Comparison of ENCODE assay signal across 9 cellular contexts in genomic region chr16:87435399-87436224, GRCh38. TPM values are rescaled to one million over a fixed set of nuclear protein-coding genes. Genes with fewer than 3 reads are reported as not detected.
DNase-seq lines count a peak whose midpoint lies in the region; ATAC-seq and TF ChIP-seq lines count a peak whose summit lies in the region.
"Had no signal": no experiment of that assay in that cellular context is flagged by ENCODE, and none has a peak within 500 bp of the region (broad histone marks: within the 10 kb centered on the region; RNA-seq: fewer than 3 reads in every experiment).

No MANE protein-coding gene starts in this region.

- peak; percentile 59 for ATAC-seq in activated T-helper 17 cell treated with anti-CD3 and anti-CD28 coated beads, Interleukin-2, amount 50 U/mL, for 72 hours (replicated peaks)
- ATAC-seq in foreskin keratinocyte (peak; percentile 61), GM21786 (IDR thresholded peaks at IDR 0.05; ENCODE audit: unreplicated experiment) (no peak), GM21619 (IDR thresholded peaks at IDR 0.05; ENCODE audit: unreplicated experiment) (no peak), HG03159 (IDR thresholded peaks at IDR 0.05; ENCODE audit: unreplicated experiment) (no peak), GM19397 (IDR thresholded peaks at IDR 0.05; ENCODE audit: unreplicated experiment) (no peak)

- H3K4me2 ChIP-seq in parathyroid adenoma (ENCODE audit: low read length), result peak overlapping the region; percentile 1

- H3K9ac ChIP-seq in parathyroid adenoma, result no peak overlapping the region

- no peaks in the 10 kb centered on the region for H3K9me3 ChIP-seq in parathyroid adenoma (ENCODE audit: control insufficient read depth, low read length)

- CTCF ChIA-PET in BJ (lab: Yijun Ruan, JAX), result interaction anchor here (0.5 to 1.5 kb wide), 5 partner anchors 9 to 201 kb away, joined by 3 to 5 read pairs (median 4); no protein-coding TSS in a partner anchor

- peaks cover 19% of the 10 kb centered on the region for H3K4me1 ChIP-seq in foreskin keratinocyte
- H3K4me1 ChIP-seq in parathyroid adenoma, result no peaks in the 10 kb centered on the region

- peaks cover 6% of the 10 kb centered on the region for H3K4me1 Mint-ChIP-seq in activated T-helper 17 cell treated with anti-CD3 and anti-CD28 coated beads, Interleukin-2, amount 50 U/mL, for 72 hours

- H3K27me3 ChIP-seq in BJ (ENCODE audit: control insufficient read depth, insufficient read depth, low read length), result no peaks in the 10 kb centered on the region
- H3K27me3 ChIP-seq in foreskin keratinocyte, result no peaks in the 10 kb centered on the region
- no peaks in the 10 kb centered on the region for H3K27me3 ChIP-seq in parathyroid adenoma (ENCODE audit: control insufficient read depth, insufficient read depth, low read length)

- TF ChIP-seq CTCF in BJ (IDR thresholded peaks at IDR 0.05; ENCODE audit: insufficient read depth, low read depth, low read length), result no peak
- TF ChIP-seq CTCF in foreskin keratinocyte (conservative IDR thresholded peaks at IDR 0.05), result no peak
- TF ChIP-seq CTCF in parathyroid adenoma (IDR thresholded peaks at IDR 0.05), result no peak

- POLR2A ChIA-PET in BJ (lab: Charles Lee), result interaction anchor here (0.6 kb wide), 1 partner anchor 153 kb away, joined by 3 read pairs; no protein-coding TSS in a partner anchor

- peak overlapping the region; percentile 44 for H3K4me3 Mint-ChIP-seq in activated T-helper 17 cell treated with anti-CD3 and anti-CD28 coated beads, Interleukin-2, amount 50 U/mL, for 72 hours

- no peaks in the 10 kb centered on the region for H3K27me3 Mint-ChIP-seq in activated T-helper 17 cell treated with anti-CD3 and anti-CD28 coated beads, Interleukin-2, amount 50 U/mL, for 72 hours

- H3K9me3 Mint-ChIP-seq in activated T-helper 17 cell treated with anti-CD3 and anti-CD28 coated beads, Interleukin-2, amount 50 U/mL, for 72 hours, result no peaks in the 10 kb centered on the region

- no peaks in the 10 kb centered on the region for H3K36me3 ChIP-seq in BJ (ENCODE audit: control insufficient read depth, insufficient read depth, low read length)
- H3K36me3 ChIP-seq in parathyroid adenoma (ENCODE audit: control insufficient read depth, insufficient read depth, low read length), result no peaks in the 10 kb centered on the region

- no peak overlapping the region for H3K27ac Mint-ChIP-seq in activated T-helper 17 cell treated with anti-CD3 and anti-CD28 coated beads, Interleukin-2, amount 50 U/mL, for 72 hours

- H3K4me3 ChIP-seq in BJ (ENCODE audit: low read depth, low read length) (no peak overlapping the region; the same call in 1 of the 2 replicates), parathyroid adenoma (ENCODE audit: low read depth, low read length) (no peak overlapping the region)

- no peak overlapping the region for H3K27ac ChIP-seq in foreskin keratinocyte
- peak overlapping the region; percentile 59 for H3K27ac ChIP-seq in parathyroid adenoma

- DNase-seq in BJ (ENCODE audit: low read depth) (peak; percentile 46), foreskin keratinocyte (peak; percentile 77 to 84)
- DNase-seq: stimulated activated CD8-positive, alpha-beta memory T cell treated with anti-CD3 and anti-CD28 coated beads, Interleukin-4, amount 100 ng/mL, for 48 hours had no signal

- peaks cover 63% of the 10 kb centered on the region for H3K79me2 ChIP-seq in parathyroid adenoma

- H2AFZ ChIP-seq in parathyroid adenoma, result no peak overlapping the region

- H3K36me3 Mint-ChIP-seq in activated T-helper 17 cell treated with anti-CD3 and anti-CD28 coated beads, Interleukin-2, amount 50 U/mL, for 72 hours (ENCODE audit: low read depth), result peaks cover 12% of the 10 kb centered on the region

RNA-seq across cellular contexts. Expression of gene MAP1LC3B, which starts 43.5 kb away (rescaled TPM):
- polyA plus RNA-seq in BJ (2011; rRNA removed), result 29.0 and 50.7 TPM in 2 replicates
- 14.8 and 23.0 TPM in 2 replicates for polyA minus RNA-seq in BJ (2011; rRNA and poly(A)+ RNA removed)
- 10 to 100 TPM; 57.3 to 69.1 TPM for total RNA-seq in activated T-helper 17 cell treated with anti-CD3 and anti-CD28 coated beads, Interleukin-2, amount 50 U/mL, for 72 hours
- total RNA-seq in foreskin keratinocyte, result 38.5 and 44.2 TPM in 2 replicates
- polyA plus RNA-seq in foreskin keratinocyte, result 47.0 and 51.8 TPM in 2 replicates

RNA-seq across cellular contexts. Expression of gene FBXO31, which starts 52.0 kb away (rescaled TPM):
- polyA plus RNA-seq in BJ (2011; rRNA removed) (16.7 and 24.8 TPM in 2 replicates), foreskin keratinocyte (10.2 and 12.8 TPM in 2 replicates)
- 17.6 and 21.6 TPM in 2 replicates for polyA minus RNA-seq in BJ (2011; rRNA and poly(A)+ RNA removed)
- 10 to 100 TPM; 21.9 to 29.1 TPM for total RNA-seq in activated T-helper 17 cell treated with anti-CD3 and anti-CD28 coated beads, Interleukin-2, amount 50 U/mL, for 72 hours
- 17.5 and 18.1 TPM in 2 replicates for total RNA-seq in foreskin keratinocyte

RNA-seq across cellular contexts. Expression of gene ZCCHC14, which starts 57.2 kb away (rescaled TPM):
- polyA plus RNA-seq in BJ (2011; rRNA removed) (2.4 and 2.7 TPM in 2 replicates), foreskin keratinocyte (2.6 and 2.8 TPM in 2 replicates)
- polyA minus RNA-seq in BJ (2011; rRNA and poly(A)+ RNA removed), result 5.4 and 6.6 TPM in 2 replicates
- total RNA-seq in activated T-helper 17 cell treated with anti-CD3 and anti-CD28 coated beads, Interleukin-2, amount 50 U/mL, for 72 hours, result 1 to 10 TPM; 3.0 to 5.2 TPM
- 8.4 and 8.5 TPM in 2 replicates for total RNA-seq in foreskin keratinocyte

Comparison
In these comparisons a context has a peak if more than half of its experiments do, and no peak if none do; other contexts are left out.
1. ATAC-seq: peak in activated T-helper 17 cell treated with anti-CD3 and anti-CD28 coated beads, Interleukin-2, amount 50 U/mL, for 72 hours (single experiment) and foreskin keratinocyte (single experiment); none in GM21786 (single experiment), GM21619 (single experiment), HG03159 (single experiment) and GM19397 (single experiment).